Comparison of ENCODE assay signal across 23 cellular contexts in genomic region chr9:115775669-115776068, GRCh38.
"Had no signal": no experiment of that assay in that cellular context is flagged by ENCODE, and none has a peak within 500 bp of the region (broad histone marks: within the 10 kb centered on the region; RNA-seq: fewer than 3 reads in every experiment).

No MANE protein-coding gene starts in this region.

- DNase-seq: activated CD4-positive, alpha-beta memory T cell treated with anti-CD3 and anti-CD28 coated beads, Interleukin-2, amount 10 ng/mL, durations not matched to agents 7 days and 5 days; activated CD4-positive, alpha-beta T cell treated with anti-CD3 and anti-CD28 coated beads for 1 hour; activated CD4-positive, alpha-beta T cell treated with anti-CD3 and anti-CD28 coated beads, Interleukin-2, amount 10 ng/mL, durations not matched to agents 7 days and 5 days; activated CD8-positive, alpha-beta memory T cell treated with anti-CD3 and anti-CD28 coated beads, Interleukin-2, amount 50 U/mL, for 48 hours; activated gamma-delta T cell treated with Interleukin-2 at 50 U/mL for 16 hours; activated naive CD4-positive, alpha-beta T cell treated with anti-CD3 and anti-CD28 coated beads, Interleukin-2, amount 50 U/mL, for 16 hours; activated T-cell treated with anti-CD3 and anti-CD28 coated beads, Interleukin-2, amount 50 U/mL, for 24 hours; amniotic stem cell; central memory CD4-positive, alpha-beta T cell; foreskin keratinocyte; left ventricle myocardium inferior; mucosa of descending colon; nephron progenitor cell; nucleus accumbens; right cardiac atrium; spleen; stimulated activated naive CD4-positive, alpha-beta T cell; T-helper 9 cell; tibial artery; upper lobe of right lung had no signal

- H3K9me3 ChIP-seq: left ventricle myocardium inferior, mucosa of descending colon, suprapubic skin, tibial artery, upper lobe of right lung had no signal

- H3K27ac ChIP-seq: foreskin keratinocyte, left ventricle myocardium inferior, parathyroid adenoma, spleen, suprapubic skin, tibial artery, upper lobe of right lung had no signal

- H3K9ac ChIP-seq: parathyroid adenoma had no signal

- H2AFZ ChIP-seq: parathyroid adenoma had no signal

- H3K4me3 ChIP-seq: left ventricle myocardium inferior, mucosa of descending colon, spleen, suprapubic skin, tibial artery, upper lobe of right lung had no signal

- H3K4me1 ChIP-seq: foreskin keratinocyte, left ventricle myocardium inferior, parathyroid adenoma, spleen, suprapubic skin, tibial artery, upper lobe of right lung had no signal

- H3K9me3 Mint-ChIP-seq: activated CD4-positive, alpha-beta T cell treated with anti-CD3 and anti-CD28 coated beads, Interleukin-2, amount 10 ng/mL, durations not matched to agents 7 days and 5 days; activated T-cell treated with anti-CD3 and anti-CD28 coated beads, Interleukin-2, amount 50 U/mL, for 24 hours; nephron progenitor cell; T-helper 1 cell treated with Interleukin-12 subunit alpha and Interleukin-12 subunit beta and Interleukin-4 antibody, amounts not matched to agents 30 μg/mL and 1 μg/mL, for 36 hours had no signal

- H3K4me1 Mint-ChIP-seq: activated CD4-positive, alpha-beta memory T cell treated with anti-CD3 and anti-CD28 coated beads, Interleukin-2, amount 10 ng/mL, durations not matched to agents 7 days and 5 days; activated CD4-positive, alpha-beta T cell treated with anti-CD3 and anti-CD28 coated beads, Interleukin-2, amount 10 ng/mL, durations not matched to agents 7 days and 5 days; nephron progenitor cell had no signal

- H3K27me3 Mint-ChIP-seq: activated CD4-positive, alpha-beta memory T cell treated with anti-CD3 and anti-CD28 coated beads, Interleukin-2, amount 10 ng/mL, durations not matched to agents 7 days and 5 days; activated CD4-positive, alpha-beta T cell treated with anti-CD3 and anti-CD28 coated beads, Interleukin-2, amount 10 ng/mL, durations not matched to agents 7 days and 5 days; activated T-cell treated with anti-CD3 and anti-CD28 coated beads, Interleukin-2, amount 50 U/mL, for 24 hours had no signal

- H3K27me3 ChIP-seq: foreskin keratinocyte, spleen, suprapubic skin, tibial artery, upper lobe of right lung had no signal

- ATAC-seq: foreskin keratinocyte, mucosa of descending colon, right cardiac atrium, upper lobe of right lung had no signal

- H3K27ac Mint-ChIP-seq: activated CD4-positive, alpha-beta memory T cell treated with anti-CD3 and anti-CD28 coated beads, Interleukin-2, amount 10 ng/mL, durations not matched to agents 7 days and 5 days; activated CD4-positive, alpha-beta T cell treated with anti-CD3 and anti-CD28 coated beads, Interleukin-2, amount 10 ng/mL, durations not matched to agents 7 days and 5 days; activated T-cell treated with anti-CD3 and anti-CD28 coated beads, Interleukin-2, amount 50 U/mL, for 24 hours; nephron progenitor cell; T-helper 1 cell treated with Interleukin-12 subunit alpha and Interleukin-12 subunit beta and Interleukin-4 antibody, amounts not matched to agents 30 μg/mL and 1 μg/mL, for 36 hours had no signal

- H3K4me3 Mint-ChIP-seq: activated CD4-positive, alpha-beta memory T cell treated with anti-CD3 and anti-CD28 coated beads, Interleukin-2, amount 10 ng/mL, durations not matched to agents 7 days and 5 days; activated CD4-positive, alpha-beta T cell treated with anti-CD3 and anti-CD28 coated beads, Interleukin-2, amount 10 ng/mL, durations not matched to agents 7 days and 5 days; activated T-cell treated with anti-CD3 and anti-CD28 coated beads, Interleukin-2, amount 50 U/mL, for 24 hours; nephron progenitor cell; T-helper 1 cell treated with Interleukin-12 subunit alpha and Interleukin-12 subunit beta and Interleukin-4 antibody, amounts not matched to agents 30 μg/mL and 1 μg/mL, for 36 hours had no signal

- H3K36me3 ChIP-seq: left ventricle myocardium inferior, spleen, suprapubic skin, tibial artery, upper lobe of right lung had no signal
